15 cellular contexts compared by ENCODE assay signal in genomic region chr4:153546273-153546672, GRCh38.
"Had no signal": no experiment of that assay in that cellular context is flagged by ENCODE, and none has a peak within 500 bp of the region (broad histone marks: within the 10 kb centered on the region; RNA-seq: fewer than 3 reads in every experiment).

No MANE protein-coding gene starts in this region.

- H3K27me3 ChIP-seq: testis had no signal

- H3K9me3 Mint-ChIP-seq: natural killer cell; stimulated activated naive CD8-positive, alpha-beta T cell treated with anti-CD3 and anti-CD28 coated beads, Interleukin-15, amount 100 ng/mL, for 72 hours had no signal

- DNase-seq: activated CD4-positive, alpha-beta T cell treated with anti-CD3 and anti-CD28 coated beads for 4 hours; activated T-cell treated with anti-CD3 and anti-CD28 coated beads for 4 hours; aorta; glutamatergic neuron; natural killer cell; occipital lobe; stimulated activated CD4-positive, alpha-beta T cell treated with anti-CD3 and anti-CD28 coated beads, Interleukin-2, amount 100 ng/mL, for 24 hours; stimulated activated naive CD8-positive, alpha-beta T cell treated with anti-CD3 and anti-CD28 coated beads, Interleukin-15, amount 100 ng/mL, for 72 hours; testis; WERI-Rb-1 had no signal

- H3K9me3 ChIP-seq: testis had no signal

- H3K36me3 ChIP-seq: WERI-Rb-1 had no signal

- H3K36me3 Mint-ChIP-seq: natural killer cell had no signal

- H3K4me3 ChIP-seq: lung, testis had no signal

- H3K27ac ChIP-seq: testis, WERI-Rb-1 had no signal

- H3K4me3 Mint-ChIP-seq: natural killer cell; stimulated activated naive CD8-positive, alpha-beta T cell treated with anti-CD3 and anti-CD28 coated beads, Interleukin-15, amount 100 ng/mL, for 72 hours had no signal

- H3K27ac Mint-ChIP-seq: stimulated activated naive CD8-positive, alpha-beta T cell treated with anti-CD3 and anti-CD28 coated beads, Interleukin-15, amount 100 ng/mL, for 72 hours had no signal

- ATAC-seq: esophagus mucosa; natural killer cell; sciatic nerve; stimulated activated naive CD8-positive, alpha-beta T cell treated with anti-CD3 and anti-CD28 coated beads, Interleukin-15, amount 100 ng/mL, for 72 hours had no signal

- H3K27me3 Mint-ChIP-seq: stimulated activated naive CD8-positive, alpha-beta T cell treated with anti-CD3 and anti-CD28 coated beads, Interleukin-15, amount 100 ng/mL, for 72 hours had no signal

- FAIRE-seq: endometrium, urothelium cell line had no signal
